Comparison of ENCODE assay signal across 7 cellular contexts in the genomic region with DNA sequence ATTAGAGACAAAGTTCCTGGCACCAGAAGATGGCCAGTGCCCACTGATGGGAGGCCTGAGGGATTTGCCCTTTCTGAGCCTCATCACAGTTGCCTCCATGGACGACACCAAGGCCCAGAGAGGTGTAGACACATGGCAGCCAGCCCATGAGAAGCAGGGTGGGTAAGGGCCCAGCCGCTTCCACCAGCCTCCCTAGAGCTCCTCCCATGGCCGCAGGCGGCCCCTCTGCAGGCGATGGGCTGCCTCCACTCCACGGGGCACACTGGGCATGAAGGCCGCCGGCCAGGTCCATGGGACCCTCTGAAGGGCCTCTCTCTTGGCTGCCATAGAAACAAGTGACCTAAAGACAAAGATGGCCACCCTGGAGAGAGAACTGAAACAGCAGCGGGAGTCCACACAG.
"Had no signal": no experiment of that assay in that cellular context is flagged by ENCODE, and none has a peak within 500 bp of the region (broad histone marks: within the 10 kb centered on the region; RNA-seq: fewer than 3 reads in every experiment).

No MANE protein-coding gene starts in this region.

- H3K9ac ChIP-seq: GM23248 had no signal

- H3K9me3 Mint-ChIP-seq: H9 had no signal

- DNase-seq: GM23248, GOT3, HCEC 1CT, KG1 had no signal

- H3K4me3 Mint-ChIP-seq: H9 had no signal

- ATAC-seq: K562 had no signal

- H3K4me3 ChIP-seq: GM23248, K562 had no signal

- H3K27ac ChIP-seq: GM23248, HL-60 had no signal
